Comparison of ENCODE assay signal across 1 cellular context in the genomic region with DNA sequence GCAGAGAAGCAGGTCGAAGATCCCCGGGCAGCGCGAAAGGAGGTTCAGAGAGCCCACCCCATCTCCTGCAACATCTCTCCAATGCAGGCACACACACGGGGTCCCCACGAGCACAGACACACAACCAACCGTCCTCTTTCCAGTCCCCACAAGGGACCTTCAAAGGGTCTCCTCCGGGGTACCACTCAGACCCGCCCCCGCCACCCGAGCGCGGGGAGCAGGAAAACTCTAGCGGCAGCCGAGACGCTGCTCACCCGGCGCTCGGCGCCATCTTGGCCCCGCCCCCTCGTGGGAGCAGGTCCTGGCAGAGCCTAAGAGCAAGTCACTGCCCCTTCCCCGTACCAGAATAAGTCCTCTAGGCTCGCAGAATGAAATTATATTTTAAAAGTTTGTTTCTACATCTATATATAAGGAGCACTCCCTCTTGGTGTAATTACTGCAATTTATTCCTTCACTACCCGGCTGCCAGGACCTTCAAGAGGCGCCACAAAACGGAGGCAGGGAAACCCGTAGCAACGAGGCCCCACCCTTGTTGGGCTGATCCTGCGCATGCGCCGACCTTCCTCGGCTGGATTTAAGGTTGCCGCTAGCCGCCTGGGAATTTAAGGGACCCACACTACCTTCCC.
A peak's percentile ranks its signal among the peaks of the same experiment; 100 is the strongest.
TF ChIP-seq lines count a peak whose summit lies in the region.

A gene with protein sequence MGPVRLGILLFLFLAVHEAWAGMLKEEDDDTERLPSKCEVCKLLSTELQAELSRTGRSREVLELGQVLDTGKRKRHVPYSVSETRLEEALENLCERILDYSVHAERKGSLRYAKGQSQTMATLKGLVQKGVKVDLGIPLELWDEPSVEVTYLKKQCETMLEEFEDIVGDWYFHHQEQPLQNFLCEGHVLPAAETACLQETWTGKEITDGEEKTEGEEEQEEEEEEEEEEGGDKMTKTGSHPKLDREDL (plus strand): TSS at position 560 of the 626 bp plus-strand sequence. CDS start 111 bp downstream, outside the sequence.
A gene (minus strand): TSS at position 284 of the 626 bp plus-strand sequence. CDS start 5,149 bp downstream, outside the sequence.

TF ChIP-seq in HepG2, 621 proteins besides CTCF, POLR2A, EP300 and RAD21 (continued from another document and continues in another):
- TF ChIP-seq, protein P1, sequence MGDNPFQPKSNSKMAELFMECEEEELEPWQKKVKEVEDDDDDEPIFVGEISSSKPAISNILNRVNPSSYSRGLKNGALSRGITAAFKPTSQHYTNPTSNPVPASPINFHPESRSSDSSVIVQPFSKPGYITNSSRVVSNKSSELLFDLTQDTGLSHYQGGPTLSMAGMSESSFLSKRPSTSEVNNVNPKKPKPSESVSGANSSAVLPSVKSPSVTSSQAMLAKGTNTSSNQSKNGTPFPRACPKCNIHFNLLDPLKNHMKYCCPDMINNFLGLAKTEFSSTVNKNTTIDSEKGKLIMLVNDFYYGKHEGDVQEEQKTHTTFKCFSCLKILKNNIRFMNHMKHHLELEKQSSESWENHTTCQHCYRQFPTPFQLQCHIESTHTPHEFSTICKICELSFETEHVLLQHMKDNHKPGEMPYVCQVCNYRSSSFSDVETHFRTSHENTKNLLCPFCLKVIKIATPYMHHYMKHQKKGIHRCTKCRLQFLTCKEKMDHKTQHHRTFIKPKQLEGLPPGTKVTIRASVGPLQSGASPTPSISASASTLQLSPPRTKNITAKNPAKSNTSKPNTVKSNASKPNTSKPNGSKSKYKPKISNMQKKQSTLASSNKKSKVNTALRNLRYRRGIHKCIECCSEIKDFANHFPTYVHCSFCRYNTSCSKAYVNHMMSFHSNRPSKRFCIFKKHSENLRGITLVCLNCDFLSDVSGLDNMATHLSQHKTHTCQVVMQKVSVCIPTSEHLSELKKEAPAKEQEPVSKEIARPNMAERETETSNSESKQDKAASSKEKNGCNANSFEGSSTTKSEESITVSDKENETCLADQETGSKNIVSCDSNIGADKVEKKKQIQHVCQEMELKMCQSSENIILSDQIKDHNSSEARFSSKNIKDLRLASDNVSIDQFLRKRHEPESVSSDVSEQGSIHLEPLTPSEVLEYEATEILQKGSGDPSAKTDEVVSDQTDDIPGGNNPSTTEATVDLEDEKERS (CRISPR knock-in tag; IDR thresholded peaks at IDR 0.05) = peak; percentile 13; the same call in 1 of the 2 replicates
- TF ChIP-seq ZNF709 (CRISPR knock-in tag; IDR thresholded peaks at IDR 0.05) = 0 out of 2 replicates have a peak, but pooled peaks have one; percentile 53
- TF ChIP-seq MXD4 (CRISPR knock-in tag; IDR thresholded peaks at IDR 0.05) = no peak
- peak; percentile 70 for TF ChIP-seq SAP130 (CRISPR knock-in tag; IDR thresholded peaks at IDR 0.05; ENCODE audit: low read depth)
- TF ChIP-seq TSC22D2 (CRISPR knock-in tag; IDR thresholded peaks at IDR 0.05; ENCODE audit: borderline replicate concordance) = peak; percentile 38; the same call in 1 of the 2 replicates
- no peak for TF ChIP-seq NFE2L1 (CRISPR knock-in tag; IDR thresholded peaks at IDR 0.05; ENCODE audit: borderline replicate concordance)
- peak; percentile 48; the same call in 1 of the 2 replicates for TF ChIP-seq ZNF768 (CRISPR knock-in tag; IDR thresholded peaks at IDR 0.05)
- peak; percentile 75; the same call in 1 of the 2 replicates for TF ChIP-seq BRCA1 (CRISPR knock-in tag; IDR thresholded peaks at IDR 0.05)
- TF ChIP-seq TBL1XR1 (IDR thresholded peaks at IDR 0.05; ENCODE audit: borderline replicate concordance, low read length, partially characterized antibody) = peak; percentile 42
- TF ChIP-seq NONO (IDR thresholded peaks at IDR 0.05) = no peak
- peak; percentile 51; the same call in 1 of the 2 replicates for TF ChIP-seq NONO (CRISPR knock-in tag; conservative IDR thresholded peaks at IDR 0.05)
- no peak for TF ChIP-seq NPAS2 (CRISPR knock-in tag; IDR thresholded peaks at IDR 0.05; ENCODE audit: borderline replicate concordance)
- 0 out of 2 replicates have a peak, but pooled peaks have one; percentile 52 for TF ChIP-seq ZNF780A (CRISPR knock-in tag; IDR thresholded peaks at IDR 0.05)
- peak; percentile 49; the same call in 1 of the 2 replicates for TF ChIP-seq ONECUT2 (CRISPR knock-in tag; IDR thresholded peaks at IDR 0.05)
- TF ChIP-seq ZBTB20 (CRISPR knock-in tag; IDR thresholded peaks at IDR 0.05; ENCODE audit: borderline replicate concordance, low read depth) = 0 out of 2 replicates have a peak, but pooled peaks have one; percentile 26
- TF ChIP-seq TP53 (CRISPR knock-in tag; conservative IDR thresholded peaks at IDR 0.05) = 0 out of 2 replicates have a peak, but pooled peaks have one; percentile 64
- peak; percentile 34; the same call in 1 of the 2 replicates for TF ChIP-seq SALL2 (CRISPR knock-in tag; IDR thresholded peaks at IDR 0.05)
- TF ChIP-seq NR2F2 (IDR thresholded peaks at IDR 0.05; ENCODE audit: borderline replicate concordance, low read depth) = peak; percentile 24; the same call in 1 of the 2 replicates
- 0 out of 2 replicates have a peak, but pooled peaks have one; percentile 51 for TF ChIP-seq KMT2A (CRISPR knock-in tag; IDR thresholded peaks at IDR 0.05)
- TF ChIP-seq, protein P2, sequence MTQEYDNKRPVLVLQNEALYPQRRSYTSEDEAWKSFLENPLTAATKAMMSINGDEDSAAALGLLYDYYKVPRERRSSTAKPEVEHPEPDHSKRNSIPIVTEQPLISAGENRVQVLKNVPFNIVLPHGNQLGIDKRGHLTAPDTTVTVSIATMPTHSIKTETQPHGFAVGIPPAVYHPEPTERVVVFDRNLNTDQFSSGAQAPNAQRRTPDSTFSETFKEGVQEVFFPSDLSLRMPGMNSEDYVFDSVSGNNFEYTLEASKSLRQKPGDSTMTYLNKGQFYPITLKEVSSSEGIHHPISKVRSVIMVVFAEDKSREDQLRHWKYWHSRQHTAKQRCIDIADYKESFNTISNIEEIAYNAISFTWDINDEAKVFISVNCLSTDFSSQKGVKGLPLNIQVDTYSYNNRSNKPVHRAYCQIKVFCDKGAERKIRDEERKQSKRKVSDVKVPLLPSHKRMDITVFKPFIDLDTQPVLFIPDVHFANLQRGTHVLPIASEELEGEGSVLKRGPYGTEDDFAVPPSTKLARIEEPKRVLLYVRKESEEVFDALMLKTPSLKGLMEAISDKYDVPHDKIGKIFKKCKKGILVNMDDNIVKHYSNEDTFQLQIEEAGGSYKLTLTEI (CRISPR knock-in tag; conservative IDR thresholded peaks at IDR 0.05) = no peak
- TF ChIP-seq ZNF570 (CRISPR knock-in tag; IDR thresholded peaks at IDR 0.05; ENCODE audit: borderline replicate concordance) = 0 out of 2 replicates have a peak, but pooled peaks have one; percentile 43
- TF ChIP-seq NFKB2 (CRISPR knock-in tag; IDR thresholded peaks at IDR 0.05; ENCODE audit: borderline replicate concordance) = peak; percentile 89
- TF ChIP-seq HOXD1 (CRISPR knock-in tag; IDR thresholded peaks at IDR 0.05) = 0 out of 2 replicates have a peak, but pooled peaks have one; percentile 53
- no peak for TF ChIP-seq ZBTB1 (CRISPR knock-in tag; IDR thresholded peaks at IDR 0.05; ENCODE audit: borderline replicate concordance)
- TF ChIP-seq SMC3 (IDR thresholded peaks at IDR 0.05; ENCODE audit: low read length) = no peak
- TF ChIP-seq SUZ12 (IDR thresholded peaks at IDR 0.05; ENCODE audit: low read depth, low read length) = no peak
- peak; percentile 40; the same call in 1 of the 2 replicates for TF ChIP-seq KLF11 (CRISPR knock-in tag; IDR thresholded peaks at IDR 0.05)
- TF ChIP-seq SAFB2 (CRISPR knock-in tag; IDR thresholded peaks at IDR 0.05; ENCODE audit: borderline replicate concordance, low read depth) = no peak
- peak; percentile 67; the same call in 1 of the 2 replicates for TF ChIP-seq HOXA3 (CRISPR knock-in tag; IDR thresholded peaks at IDR 0.05)
- TF ChIP-seq, protein P3, sequence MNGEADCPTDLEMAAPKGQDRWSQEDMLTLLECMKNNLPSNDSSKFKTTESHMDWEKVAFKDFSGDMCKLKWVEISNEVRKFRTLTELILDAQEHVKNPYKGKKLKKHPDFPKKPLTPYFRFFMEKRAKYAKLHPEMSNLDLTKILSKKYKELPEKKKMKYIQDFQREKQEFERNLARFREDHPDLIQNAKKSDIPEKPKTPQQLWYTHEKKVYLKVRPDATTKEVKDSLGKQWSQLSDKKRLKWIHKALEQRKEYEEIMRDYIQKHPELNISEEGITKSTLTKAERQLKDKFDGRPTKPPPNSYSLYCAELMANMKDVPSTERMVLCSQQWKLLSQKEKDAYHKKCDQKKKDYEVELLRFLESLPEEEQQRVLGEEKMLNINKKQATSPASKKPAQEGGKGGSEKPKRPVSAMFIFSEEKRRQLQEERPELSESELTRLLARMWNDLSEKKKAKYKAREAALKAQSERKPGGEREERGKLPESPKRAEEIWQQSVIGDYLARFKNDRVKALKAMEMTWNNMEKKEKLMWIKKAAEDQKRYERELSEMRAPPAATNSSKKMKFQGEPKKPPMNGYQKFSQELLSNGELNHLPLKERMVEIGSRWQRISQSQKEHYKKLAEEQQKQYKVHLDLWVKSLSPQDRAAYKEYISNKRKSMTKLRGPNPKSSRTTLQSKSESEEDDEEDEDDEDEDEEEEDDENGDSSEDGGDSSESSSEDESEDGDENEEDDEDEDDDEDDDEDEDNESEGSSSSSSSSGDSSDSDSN (CRISPR knock-in tag; IDR thresholded peaks at IDR 0.05) = peak; percentile 56
- TF ChIP-seq CBFB (CRISPR knock-in tag; IDR thresholded peaks at IDR 0.05) = peak; percentile 39; the same call in 1 of the 2 replicates
- TF ChIP-seq, protein P4, sequence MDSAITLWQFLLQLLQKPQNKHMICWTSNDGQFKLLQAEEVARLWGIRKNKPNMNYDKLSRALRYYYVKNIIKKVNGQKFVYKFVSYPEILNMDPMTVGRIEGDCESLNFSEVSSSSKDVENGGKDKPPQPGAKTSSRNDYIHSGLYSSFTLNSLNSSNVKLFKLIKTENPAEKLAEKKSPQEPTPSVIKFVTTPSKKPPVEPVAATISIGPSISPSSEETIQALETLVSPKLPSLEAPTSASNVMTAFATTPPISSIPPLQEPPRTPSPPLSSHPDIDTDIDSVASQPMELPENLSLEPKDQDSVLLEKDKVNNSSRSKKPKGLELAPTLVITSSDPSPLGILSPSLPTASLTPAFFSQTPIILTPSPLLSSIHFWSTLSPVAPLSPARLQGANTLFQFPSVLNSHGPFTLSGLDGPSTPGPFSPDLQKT (CRISPR knock-in tag; IDR thresholded peaks at IDR 0.05; ENCODE audit: borderline replicate concordance) = no peak
- TF ChIP-seq, protein P5, sequence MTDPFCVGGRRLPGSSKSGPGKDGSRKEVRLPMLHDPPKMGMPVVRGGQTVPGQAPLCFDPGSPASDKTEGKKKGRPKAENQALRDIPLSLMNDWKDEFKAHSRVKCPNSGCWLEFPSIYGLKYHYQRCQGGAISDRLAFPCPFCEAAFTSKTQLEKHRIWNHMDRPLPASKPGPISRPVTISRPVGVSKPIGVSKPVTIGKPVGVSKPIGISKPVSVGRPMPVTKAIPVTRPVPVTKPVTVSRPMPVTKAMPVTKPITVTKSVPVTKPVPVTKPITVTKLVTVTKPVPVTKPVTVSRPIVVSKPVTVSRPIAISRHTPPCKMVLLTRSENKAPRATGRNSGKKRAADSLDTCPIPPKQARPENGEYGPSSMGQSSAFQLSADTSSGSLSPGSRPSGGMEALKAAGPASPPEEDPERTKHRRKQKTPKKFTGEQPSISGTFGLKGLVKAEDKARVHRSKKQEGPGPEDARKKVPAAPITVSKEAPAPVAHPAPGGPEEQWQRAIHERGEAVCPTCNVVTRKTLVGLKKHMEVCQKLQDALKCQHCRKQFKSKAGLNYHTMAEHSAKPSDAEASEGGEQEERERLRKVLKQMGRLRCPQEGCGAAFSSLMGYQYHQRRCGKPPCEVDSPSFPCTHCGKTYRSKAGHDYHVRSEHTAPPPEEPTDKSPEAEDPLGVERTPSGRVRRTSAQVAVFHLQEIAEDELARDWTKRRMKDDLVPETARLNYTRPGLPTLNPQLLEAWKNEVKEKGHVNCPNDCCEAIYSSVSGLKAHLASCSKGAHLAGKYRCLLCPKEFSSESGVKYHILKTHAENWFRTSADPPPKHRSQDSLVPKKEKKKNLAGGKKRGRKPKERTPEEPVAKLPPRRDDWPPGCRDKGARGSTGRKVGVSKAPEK (CRISPR knock-in tag; IDR thresholded peaks at IDR 0.05; ENCODE audit: borderline replicate concordance) = no peak
- TF ChIP-seq TCF12 (IDR thresholded peaks at IDR 0.05) = no peak
- TF ChIP-seq TCF12 (CRISPR knock-in tag; IDR thresholded peaks at IDR 0.05) = no peak
- TF ChIP-seq, protein P6, sequence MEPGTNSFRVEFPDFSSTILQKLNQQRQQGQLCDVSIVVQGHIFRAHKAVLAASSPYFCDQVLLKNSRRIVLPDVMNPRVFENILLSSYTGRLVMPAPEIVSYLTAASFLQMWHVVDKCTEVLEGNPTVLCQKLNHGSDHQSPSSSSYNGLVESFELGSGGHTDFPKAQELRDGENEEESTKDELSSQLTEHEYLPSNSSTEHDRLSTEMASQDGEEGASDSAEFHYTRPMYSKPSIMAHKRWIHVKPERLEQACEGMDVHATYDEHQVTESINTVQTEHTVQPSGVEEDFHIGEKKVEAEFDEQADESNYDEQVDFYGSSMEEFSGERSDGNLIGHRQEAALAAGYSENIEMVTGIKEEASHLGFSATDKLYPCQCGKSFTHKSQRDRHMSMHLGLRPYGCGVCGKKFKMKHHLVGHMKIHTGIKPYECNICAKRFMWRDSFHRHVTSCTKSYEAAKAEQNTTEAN (CRISPR knock-in tag; conservative IDR thresholded peaks at IDR 0.05) = peak; percentile 83
- TF ChIP-seq BHLHE40 (IDR thresholded peaks at IDR 0.05; ENCODE audit: low read length) = no peak
- no peak for TF ChIP-seq SOX6 (IDR thresholded peaks at IDR 0.05)
- TF ChIP-seq SOX6 (CRISPR knock-in tag; IDR thresholded peaks at IDR 0.05) = no peak
- TF ChIP-seq, protein P7, sequence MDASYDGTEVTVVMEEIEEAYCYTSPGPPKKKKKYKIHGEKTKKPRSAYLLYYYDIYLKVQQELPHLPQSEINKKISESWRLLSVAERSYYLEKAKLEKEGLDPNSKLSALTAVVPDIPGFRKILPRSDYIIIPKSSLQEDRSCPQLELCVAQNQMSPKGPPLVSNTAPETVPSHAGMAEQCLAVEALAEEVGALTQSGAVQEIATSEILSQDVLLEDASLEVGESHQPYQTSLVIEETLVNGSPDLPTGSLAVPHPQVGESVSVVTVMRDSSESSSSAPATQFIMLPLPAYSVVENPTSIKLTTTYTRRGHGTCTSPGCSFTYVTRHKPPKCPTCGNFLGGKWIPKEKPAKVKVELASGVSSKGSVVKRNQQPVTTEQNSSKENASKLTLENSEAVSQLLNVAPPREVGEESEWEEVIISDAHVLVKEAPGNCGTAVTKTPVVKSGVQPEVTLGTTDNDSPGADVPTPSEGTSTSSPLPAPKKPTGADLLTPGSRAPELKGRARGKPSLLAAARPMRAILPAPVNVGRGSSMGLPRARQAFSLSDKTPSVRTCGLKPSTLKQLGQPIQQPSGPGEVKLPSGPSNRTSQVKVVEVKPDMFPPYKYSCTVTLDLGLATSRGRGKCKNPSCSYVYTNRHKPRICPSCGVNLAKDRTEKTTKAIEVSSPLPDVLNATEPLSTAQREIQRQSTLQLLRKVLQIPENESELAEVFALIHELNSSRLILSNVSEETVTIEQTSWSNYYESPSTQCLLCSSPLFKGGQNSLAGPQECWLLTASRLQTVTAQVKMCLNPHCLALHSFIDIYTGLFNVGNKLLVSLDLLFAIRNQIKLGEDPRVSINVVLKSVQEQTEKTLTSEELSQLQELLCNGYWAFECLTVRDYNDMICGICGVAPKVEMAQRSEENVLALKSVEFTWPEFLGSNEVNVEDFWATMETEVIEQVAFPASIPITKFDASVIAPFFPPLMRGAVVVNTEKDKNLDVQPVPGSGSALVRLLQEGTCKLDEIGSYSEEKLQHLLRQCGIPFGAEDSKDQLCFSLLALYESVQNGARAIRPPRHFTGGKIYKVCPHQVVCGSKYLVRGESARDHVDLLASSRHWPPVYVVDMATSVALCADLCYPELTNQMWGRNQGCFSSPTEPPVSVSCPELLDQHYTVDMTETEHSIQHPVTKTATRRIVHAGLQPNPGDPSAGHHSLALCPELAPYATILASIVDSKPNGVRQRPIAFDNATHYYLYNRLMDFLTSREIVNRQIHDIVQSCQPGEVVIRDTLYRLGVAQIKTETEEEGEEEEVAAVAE (CRISPR knock-in tag; IDR thresholded peaks at IDR 0.05; ENCODE audit: borderline replicate concordance) = 0 out of 2 replicates have a peak, but pooled peaks have one; percentile 39
- no peak for TF ChIP-seq NFRKB (IDR thresholded peaks at IDR 0.05)
- TF ChIP-seq ZBTB21 (CRISPR knock-in tag; IDR thresholded peaks at IDR 0.05) = 0 out of 2 replicates have a peak, but pooled peaks have one; percentile 29
